ENCODE assay signal across 15 cellular contexts in the genomic region with DNA sequence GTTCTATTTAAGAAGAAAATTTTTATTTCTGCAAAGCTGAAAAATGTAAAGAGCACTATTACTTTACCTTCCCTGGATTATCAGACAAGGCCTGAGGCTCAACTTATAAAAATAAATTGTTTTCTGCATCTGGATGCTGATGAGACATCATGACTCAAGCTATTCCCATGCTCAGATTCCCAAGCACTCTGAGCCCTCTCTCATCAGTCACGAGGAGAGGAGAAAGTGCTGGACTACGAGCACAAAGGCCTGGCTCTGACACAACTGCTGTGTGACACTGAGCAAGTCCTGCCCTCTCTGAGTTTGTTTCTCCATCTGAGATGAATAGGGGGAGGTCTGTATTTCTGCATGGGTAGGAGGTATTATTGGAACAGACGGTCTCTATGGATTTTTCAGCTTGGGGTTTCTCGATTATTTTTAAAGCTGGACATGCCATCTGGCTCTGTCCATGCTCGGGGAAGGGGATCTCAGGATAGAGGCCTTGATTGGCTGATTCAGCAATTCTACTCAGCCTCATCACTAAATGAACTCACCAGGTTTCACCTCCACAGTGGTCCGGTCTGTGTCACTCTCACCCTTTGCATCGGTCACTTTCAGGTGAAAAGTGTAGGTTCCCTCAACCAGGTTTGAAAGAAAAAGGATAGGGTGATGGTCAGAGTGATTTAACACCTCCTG.
A peak's percentile ranks its signal among the peaks of the same experiment; 100 is the strongest.
DNase-seq lines count a peak whose midpoint lies in the region; ATAC-seq, FAIRE-seq and TF ChIP-seq lines count a peak whose summit lies in the region.
"Had no signal": no experiment of that assay in that cellular context is flagged by ENCODE, and none has a peak within 500 bp of the region (broad histone marks: within the 10 kb centered on the region; RNA-seq: fewer than 3 reads in every experiment).

No MANE protein-coding gene starts in this region.

- H3K9ac ChIP-seq in DND-41 (ENCODE audit: low read depth, low read length): no peak overlapping the region
- H3K9ac ChIP-seq: KMS-11 had no signal

- peaks cover 43% of the 10 kb centered on the region for H3K4me1 Mint-ChIP-seq in endothelial cell (ENCODE audit: unreplicated experiment)

- no peaks in the 10 kb centered on the region for H4K20me1 ChIP-seq in DND-41 (ENCODE audit: insufficient read depth, low read length)

- peak overlapping the region; percentile 93 for H3K27ac Mint-ChIP-seq in endothelial cell (ENCODE audit: unreplicated experiment)

- peaks cover 13% of the 10 kb centered on the region for H3K36me3 Mint-ChIP-seq in endothelial cell (ENCODE audit: low read depth, unreplicated experiment)

- POLR2A ChIA-PET in RWPE1 (lab: Yijun Ruan, JAX; ENCODE audit: low non-redundant PET): no interaction called here

- no peak for DNase-seq in DND-41
- DNase-seq in RWPE1 (ENCODE audit: low spot score): peak; percentile 70
- DNase-seq in endothelial cell (ENCODE audit: low spot score): no peak
- peak; percentile 47 for DNase-seq in pulmonary artery endothelial cell (ENCODE audit: low read depth, low spot score)
- DNase-seq in NOMO-1 treated with dmso at 0.1 percent for 144 hours (lab: John Stamatoyannopoulos, UW; ENCODE audit: unreplicated experiment): no peak
- no peak for DNase-seq in RCC 7860 (ENCODE audit: low spot score)
- DNase-seq in urothelium cell line (ENCODE audit: low spot score): no peak
- no peak for DNase-seq in BE2C
- DNase-seq: glutamatergic neuron; midbrain; stimulated activated CD4-positive, alpha-beta T cell treated with anti-CD3 and anti-CD28 coated beads, Interleukin-15, amount 100 ng/mL, for 24 hours; stimulated activated naive CD8-positive, alpha-beta T cell treated with anti-CD3 and anti-CD28 coated beads, Interleukin-15, amount 100 ng/mL, for 72 hours; T-helper 1 cell had no signal

- H3K27me3 Mint-ChIP-seq in endothelial cell (ENCODE audit: unreplicated experiment): no peaks in the 10 kb centered on the region
- H3K27me3 Mint-ChIP-seq: stimulated activated naive CD8-positive, alpha-beta T cell treated with anti-CD3 and anti-CD28 coated beads, Interleukin-15, amount 100 ng/mL, for 72 hours had no signal

- H3K4me3 ChIP-seq in DND-41 (ENCODE audit: low read depth in 1 of 2, low read length in 2 of 2): no peak overlapping the region
- H3K4me3 ChIP-seq in BE2C (ENCODE audit: low read depth, low read length): no peak overlapping the region

- H2AFZ ChIP-seq in DND-41 (ENCODE audit: low read depth, low read length): no peak overlapping the region

- no peaks in the 10 kb centered on the region for H3K79me2 ChIP-seq in DND-41 (ENCODE audit: insufficient read depth, low read length)

- H3K9me3 ChIP-seq in DND-41 (ENCODE audit: insufficient read depth, low read length, severe bottlenecking) (no peaks in the 10 kb centered on the region), BE2C (no peaks in the 10 kb centered on the region)

- H3K27ac ChIP-seq in DND-41 (ENCODE audit: low read length) (no peak overlapping the region), RWPE1 (peak overlapping the region; percentile 73)
- H3K27ac ChIP-seq: KMS-11 had no signal

- FAIRE-seq in RCC 7860 (lab: Jason Lieb, UNC): no peak
- no peak for FAIRE-seq in urothelium cell line (lab: Jason Lieb, UNC)
- FAIRE-seq: GM18507 had no signal

- TF ChIP-seq CTCF in DND-41 (IDR thresholded peaks at IDR 0.05; ENCODE audit: borderline replicate concordance, extremely low read depth, low read length, poor library complexity, severe bottlenecking) (peak; percentile 2), RWPE1 (conservative IDR thresholded peaks at IDR 0.05; ENCODE audit: low read depth) (no peak), endothelial cell (IDR thresholded peaks at IDR 0.05; ENCODE audit: unreplicated experiment) (no peak), BE2C (IDR thresholded peaks at IDR 0.05; ENCODE audit: low read depth, low read length) (no peak)

- H3K4me3 Mint-ChIP-seq in endothelial cell (ENCODE audit: unreplicated experiment): peak overlapping the region; percentile 31
- H3K4me3 Mint-ChIP-seq: stimulated activated naive CD8-positive, alpha-beta T cell treated with anti-CD3 and anti-CD28 coated beads, Interleukin-15, amount 100 ng/mL, for 72 hours had no signal

- no peaks in the 10 kb centered on the region for H3K9me3 Mint-ChIP-seq in endothelial cell (ENCODE audit: unreplicated experiment)
- H3K9me3 Mint-ChIP-seq: stimulated activated naive CD8-positive, alpha-beta T cell treated with anti-CD3 and anti-CD28 coated beads, Interleukin-15, amount 100 ng/mL, for 72 hours had no signal

- no peaks in the 10 kb centered on the region for H3K4me1 ChIP-seq in DND-41 (ENCODE audit: insufficient read depth, low read length)
- H3K4me1 ChIP-seq in BE2C: no peaks in the 10 kb centered on the region

- CTCF ChIA-PET in RWPE1 (lab: Yijun Ruan, JAX): interaction anchor here (0.7 to 1.1 kb wide), 2 partner anchors 102 to 115 kb away, joined by 3 read pairs; no protein-coding TSS in a partner anchor

- peaks cover 58% of the 10 kb centered on the region for H3K36me3 ChIP-seq in DND-41 (ENCODE audit: insufficient read depth, low read length)
- H3K36me3 ChIP-seq in BE2C: peaks cover 3% of the 10 kb centered on the region; the same call in 1 of the 2 replicates

- H3K27me3 ChIP-seq in DND-41 (ENCODE audit: insufficient read depth, low read length, poor library complexity): no peaks in the 10 kb centered on the region
- H3K27me3 ChIP-seq in BE2C: no peaks in the 10 kb centered on the region

- H3K4me2 ChIP-seq in DND-41 (ENCODE audit: insufficient read depth, low read length): no peak overlapping the region
- H3K4me2 ChIP-seq: KMS-11 had no signal

- no peak for ATAC-seq in DND-41 (ENCODE audit: insufficient read depth, low read depth)
- ATAC-seq: stimulated activated naive CD8-positive, alpha-beta T cell treated with anti-CD3 and anti-CD28 coated beads, Interleukin-15, amount 100 ng/mL, for 72 hours had no signal

Comparison
In these comparisons a context has a peak if more than half of its experiments do, and no peak if none do; other contexts are left out.
1. DNase-seq: peak in RWPE1 (single experiment) and pulmonary artery endothelial cell (single experiment); none in DND-41 (single experiment), endothelial cell (single experiment), NOMO-1 treated with dmso at 0.1 percent for 144 hours (single experiment), RCC 7860 (single experiment), urothelium cell line (single experiment) and BE2C (single experiment).